Comparison of ENCODE assay signal across 27 cellular contexts in the genomic region with DNA sequence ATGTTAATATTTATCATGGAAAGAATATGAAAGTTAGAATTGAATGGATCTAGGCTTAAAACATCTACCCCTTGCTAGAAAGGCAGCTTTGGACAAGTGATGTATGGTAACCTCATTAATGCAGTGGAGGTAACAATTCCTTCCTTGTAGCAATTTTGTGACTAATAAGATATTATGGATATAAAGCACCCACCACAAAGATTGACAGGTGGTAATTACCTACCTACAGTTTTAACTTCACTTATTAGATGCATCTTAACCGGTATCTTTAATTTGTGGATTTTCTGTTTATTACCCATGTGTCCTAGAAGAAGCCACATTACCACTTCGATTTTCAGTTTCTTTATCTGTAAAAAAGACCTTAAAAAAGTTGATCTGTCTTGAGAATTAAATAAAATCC.
"Had no signal": no experiment of that assay in that cellular context is flagged by ENCODE, and none has a peak within 500 bp of the region (broad histone marks: within the 10 kb centered on the region; RNA-seq: fewer than 3 reads in every experiment).

No MANE protein-coding gene starts in this region.

- H3K4me1 ChIP-seq: Peyer's patch, SJSA1 had no signal

- ATAC-seq: PC-3 had no signal

- H3K4me3 ChIP-seq: MG63, Peyer's patch, SJSA1 had no signal

- H3K27ac ChIP-seq: Peyer's patch, SJSA1 had no signal

- H3K27ac Mint-ChIP-seq: T-helper 1 cell treated with Interleukin-12 subunit alpha and Interleukin-12 subunit beta and Interleukin-4 antibody, amounts not matched to agents 30 μg/mL and 1 μg/mL, for 36 hours had no signal

- H3K9me3 ChIP-seq: MG63, SJSA1, SK-N-SH had no signal

- H3K27me3 ChIP-seq: MG63, Peyer's patch, SJSA1 had no signal

- H3K4me2 ChIP-seq: SK-N-SH had no signal

- H3K4me3 Mint-ChIP-seq: T-helper 1 cell treated with Interleukin-12 subunit alpha and Interleukin-12 subunit beta and Interleukin-4 antibody, amounts not matched to agents 30 μg/mL and 1 μg/mL, for 36 hours had no signal

- H3K9ac ChIP-seq: SK-N-SH had no signal

- DNase-seq: MG63, NCI-H1048, NCI-H1105 treated with DMSO at 0.1 percent for 48 hours, NCI-H1436, NCI-H146, NCI-H1694, NCI-H187, NCI-H1930, NCI-H2029 treated with DMSO at 0.1 percent for 48 hours, NCI-H2081 treated with DMSO at 0.1 percent for 48 hours, NCI-H2107, NCI-H226, NCI-H446 treated with DMSO at 0.1 percent for 48 hours, NCI-H510A, NCI-H526, NCI-H69, NCI-H748 treated with DMSO at 0.1 percent for 48 hours, PC-3, Peyer's patch, Right ventricle myocardium superior, RPMI8226, SHP77 treated with DMSO at 0.1 percent for 48 hours, SK-N-SH, SW 1271, T-helper 1 cell had no signal

- H3K36me3 ChIP-seq: MG63, Peyer's patch, SJSA1 had no signal
